In the genomic region with DNA sequence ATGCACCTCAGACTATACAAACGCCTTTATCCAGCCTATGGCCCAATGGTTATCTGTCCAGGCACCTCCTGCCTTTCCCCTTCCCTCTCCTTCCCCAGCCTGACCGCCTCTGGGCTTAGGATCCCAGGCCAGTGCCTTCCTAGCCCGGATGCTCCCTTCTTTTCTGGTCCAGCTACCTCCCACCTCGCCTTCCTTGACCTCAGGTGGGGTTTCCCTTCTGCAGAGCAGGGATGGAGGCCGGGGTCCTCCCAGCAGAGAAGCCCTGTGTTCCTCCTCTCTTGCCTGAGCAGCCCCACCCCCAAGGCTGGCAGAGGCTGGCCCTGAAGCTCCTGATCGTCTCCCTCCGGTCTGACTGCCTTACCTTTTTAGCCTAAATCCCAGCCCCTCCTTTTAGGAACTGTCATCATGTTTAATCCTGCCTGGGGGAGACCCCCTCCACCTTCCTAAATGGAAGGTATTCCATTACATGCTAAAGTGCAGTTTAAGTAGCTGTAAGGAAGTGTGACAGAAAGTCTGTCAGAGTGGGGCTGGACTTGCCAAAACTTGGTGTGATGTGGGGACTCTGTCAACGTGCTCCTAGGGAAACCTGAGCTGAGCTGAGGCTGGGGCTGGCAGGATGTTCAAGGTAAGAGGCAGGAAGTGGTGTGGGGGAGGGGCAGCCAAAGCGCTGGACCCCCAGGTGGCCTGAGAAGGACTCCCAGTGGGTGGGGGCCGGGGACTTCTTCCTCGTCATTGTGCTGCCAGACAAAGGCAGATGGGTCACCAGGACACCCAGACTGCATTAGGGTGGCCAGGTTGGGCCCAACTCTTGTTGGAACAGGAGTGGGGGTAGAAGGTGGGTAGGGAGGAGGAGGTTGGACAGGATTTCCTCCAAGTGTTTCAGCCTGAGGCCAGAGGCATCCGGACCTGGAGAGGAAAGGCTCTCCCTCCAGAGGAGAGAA, we compare ENCODE assay signal across 3 cellular contexts.
TF ChIP-seq lines count a peak whose summit lies in the region.

No MANE protein-coding gene starts in this region.

TF ChIP-seq in IMR-90, 13 proteins besides CTCF, POLR2A, EP300 and RAD21:
- TF ChIP-seq CHD1 (IDR thresholded peaks at IDR 0.05; ENCODE audit: low read depth, low read length) (no peak), BHLHE40 (IDR thresholded peaks at IDR 0.05; ENCODE audit: low read depth, low read length) (no peak), MAFK (IDR thresholded peaks at IDR 0.05; ENCODE audit: low read depth, low read length) (no peak), RCOR1 (IDR thresholded peaks at IDR 0.05; ENCODE audit: insufficient replicate concordance, low read length) (no peak), RFX5 (IDR thresholded peaks at IDR 0.05; ENCODE audit: low read depth, low read length) (no peak)
- TF ChIP-seq, protein P1, sequence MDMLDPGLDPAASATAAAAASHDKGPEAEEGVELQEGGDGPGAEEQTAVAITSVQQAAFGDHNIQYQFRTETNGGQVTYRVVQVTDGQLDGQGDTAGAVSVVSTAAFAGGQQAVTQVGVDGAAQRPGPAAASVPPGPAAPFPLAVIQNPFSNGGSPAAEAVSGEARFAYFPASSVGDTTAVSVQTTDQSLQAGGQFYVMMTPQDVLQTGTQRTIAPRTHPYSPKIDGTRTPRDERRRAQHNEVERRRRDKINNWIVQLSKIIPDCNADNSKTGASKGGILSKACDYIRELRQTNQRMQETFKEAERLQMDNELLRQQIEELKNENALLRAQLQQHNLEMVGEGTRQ (IDR thresholded peaks at IDR 0.05; ENCODE audit: low read depth, low read length) = no peak

TF ChIP-seq in H1, 55 proteins besides CTCF, POLR2A, EP300 and RAD21:
- peak; percentile 71; the same call in 1 of the 2 replicates for TF ChIP-seq RBBP5 (IDR thresholded peaks at IDR 0.05; ENCODE audit: borderline replicate concordance, low read depth, low read length)
- TF ChIP-seq KDM4A (IDR thresholded peaks at IDR 0.05; ENCODE audit: low read depth, low read length, severe bottlenecking) = no peak
- TF ChIP-seq SRF (IDR thresholded peaks at IDR 0.05; ENCODE audit: low read depth, low read length) = no peak
- TF ChIP-seq EZH2 (IDR thresholded peaks at IDR 0.05; ENCODE audit: low read depth, low read length, severe bottlenecking) = no peak
- TF ChIP-seq ASH2L (IDR thresholded peaks at IDR 0.05; ENCODE audit: low read length) = peak; percentile 58
- TF ChIP-seq CEBPB (IDR thresholded peaks at IDR 0.05; ENCODE audit: low read depth, low read length) = no peak
- no peak for TF ChIP-seq YY1 (IDR thresholded peaks at IDR 0.05; ENCODE audit: low read depth, low read length)
- TF ChIP-seq HDAC6 (IDR thresholded peaks at IDR 0.05; ENCODE audit: low read depth, low read length) = no peak
- no peak for TF ChIP-seq PHF8 (conservative IDR thresholded peaks at IDR 0.05; ENCODE audit: low read depth, low read length)
- no peak for TF ChIP-seq SIN3A (conservative IDR thresholded peaks at IDR 0.05 in 1 of 2, IDR thresholded peaks at IDR 0.05 in 1 of 2; ENCODE audit: low read depth in 1 of 2, low read length in 2 of 2)
- no peak for TF ChIP-seq EGR1 (IDR thresholded peaks at IDR 0.05; ENCODE audit: borderline replicate concordance, low read depth, low read length)
- TF ChIP-seq CREB1 (IDR thresholded peaks at IDR 0.05) = no peak
- no peak for TF ChIP-seq SIX5 (IDR thresholded peaks at IDR 0.05; ENCODE audit: low read depth, low read length)
- no peak for TF ChIP-seq SP2 (IDR thresholded peaks at IDR 0.05; ENCODE audit: low read length)
- no peak for TF ChIP-seq SUZ12 (IDR thresholded peaks at IDR 0.05; ENCODE audit: low read length)
- TF ChIP-seq MAFK (IDR thresholded peaks at IDR 0.05; ENCODE audit: low read depth, low read length) = no peak
- no peak for TF ChIP-seq RXRA (IDR thresholded peaks at IDR 0.05; ENCODE audit: insufficient read depth, low read depth, low read length)
- TF ChIP-seq GTF2F1 (IDR thresholded peaks at IDR 0.05; ENCODE audit: borderline replicate concordance, low read depth, low read length) = no peak
- TF ChIP-seq POU5F1 (IDR thresholded peaks at IDR 0.05; ENCODE audit: low read depth, low read length) = no peak
- 0 out of 2 replicates have a peak, but pooled peaks have one; percentile 17 for TF ChIP-seq SP1 (IDR thresholded peaks at IDR 0.05; ENCODE audit: low read depth, low read length)
- no peak for TF ChIP-seq KDM5A (IDR thresholded peaks at IDR 0.05; ENCODE audit: low read length)
- TF ChIP-seq CBX8 (IDR thresholded peaks at IDR 0.05; ENCODE audit: borderline replicate concordance, low read depth, low read length) = no peak
- TF ChIP-seq SIRT6 (IDR thresholded peaks at IDR 0.05; ENCODE audit: low read length) = no peak
- no peak for TF ChIP-seq BACH1 (IDR thresholded peaks at IDR 0.05; ENCODE audit: low read length)
- TF ChIP-seq, protein P2, sequence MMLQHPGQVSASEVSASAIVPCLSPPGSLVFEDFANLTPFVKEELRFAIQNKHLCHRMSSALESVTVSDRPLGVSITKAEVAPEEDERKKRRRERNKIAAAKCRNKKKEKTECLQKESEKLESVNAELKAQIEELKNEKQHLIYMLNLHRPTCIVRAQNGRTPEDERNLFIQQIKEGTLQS (IDR thresholded peaks at IDR 0.05; ENCODE audit: insufficient read depth, low read depth, low read length) = no peak
- peak; percentile 51 for TF ChIP-seq MAX (IDR thresholded peaks at IDR 0.05)
- TF ChIP-seq CTBP2 (IDR thresholded peaks at IDR 0.05; ENCODE audit: borderline replicate concordance, insufficient read depth, insufficient read length, low read length) = no peak
TF ChIP-seq in H1: peak in this region for 4.

TF ChIP-seq in GM12891, 5 proteins besides CTCF, POLR2A, EP300 and RAD21:
- TF ChIP-seq TAF1 (IDR thresholded peaks at IDR 0.05; ENCODE audit: low read depth, low read length) = no peak
- no peak for TF ChIP-seq POU2F2 (IDR thresholded peaks at IDR 0.05; ENCODE audit: low read depth, low read length)
- no peak for TF ChIP-seq PAX5 (IDR thresholded peaks at IDR 0.05; ENCODE audit: insufficient read depth, low read length, severe bottlenecking)
- no peak for TF ChIP-seq SPI1 (IDR thresholded peaks at IDR 0.05; ENCODE audit: low read depth, low read length)
- TF ChIP-seq POLR2AphosphoS5 (IDR thresholded peaks at IDR 0.05; ENCODE audit: low read depth, low read length) = no peak
